In the genomic region with DNA sequence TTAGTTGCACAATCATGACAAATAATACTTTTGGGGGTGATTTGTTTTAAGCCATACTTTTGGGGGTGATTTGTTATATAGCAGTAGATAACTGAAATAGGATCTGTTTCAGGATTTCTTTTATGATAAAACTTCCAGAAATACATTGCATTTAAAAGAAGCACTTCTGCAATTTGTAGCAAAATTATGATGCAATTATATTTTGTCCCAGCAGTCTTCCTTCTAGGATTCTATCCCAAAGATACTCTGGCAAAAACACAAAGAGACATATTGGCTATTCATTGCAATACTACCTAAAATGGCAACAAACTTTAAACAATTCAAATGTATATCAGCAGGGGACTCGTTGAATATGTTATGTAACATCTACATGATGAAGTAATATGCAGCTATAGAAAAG, we compare ENCODE assay signal across 1 cellular context.
TF ChIP-seq lines count a peak whose summit lies in the region.

No MANE protein-coding gene starts in this region.

TF ChIP-seq in IMR-90, 13 proteins besides CTCF, POLR2A, EP300 and RAD21 (continued from another document):
- TF ChIP-seq, protein P1, sequence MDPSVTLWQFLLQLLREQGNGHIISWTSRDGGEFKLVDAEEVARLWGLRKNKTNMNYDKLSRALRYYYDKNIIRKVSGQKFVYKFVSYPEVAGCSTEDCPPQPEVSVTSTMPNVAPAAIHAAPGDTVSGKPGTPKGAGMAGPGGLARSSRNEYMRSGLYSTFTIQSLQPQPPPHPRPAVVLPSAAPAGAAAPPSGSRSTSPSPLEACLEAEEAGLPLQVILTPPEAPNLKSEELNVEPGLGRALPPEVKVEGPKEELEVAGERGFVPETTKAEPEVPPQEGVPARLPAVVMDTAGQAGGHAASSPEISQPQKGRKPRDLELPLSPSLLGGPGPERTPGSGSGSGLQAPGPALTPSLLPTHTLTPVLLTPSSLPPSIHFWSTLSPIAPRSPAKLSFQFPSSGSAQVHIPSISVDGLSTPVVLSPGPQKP (IDR thresholded peaks at IDR 0.05; ENCODE audit: borderline replicate concordance, low read depth, low read length), result no peak
- no peak for TF ChIP-seq CHD1 (IDR thresholded peaks at IDR 0.05; ENCODE audit: low read depth, low read length)
- TF ChIP-seq MAZ (IDR thresholded peaks at IDR 0.05; ENCODE audit: borderline replicate concordance, low read depth, low read length), result no peak
- no peak for TF ChIP-seq BHLHE40 (IDR thresholded peaks at IDR 0.05; ENCODE audit: low read depth, low read length)
- TF ChIP-seq RCOR1 (IDR thresholded peaks at IDR 0.05; ENCODE audit: insufficient replicate concordance, low read length), result no peak
